ENCODE assay signal across 13 cellular contexts in genomic region chr3:94928921-94929320, GRCh38.
A peak's percentile ranks its signal among the peaks of the same experiment; 100 is the strongest.
DNase-seq lines count a peak whose midpoint lies in the region; ATAC-seq and TF ChIP-seq lines count a peak whose summit lies in the region.
"Had no signal": no experiment of that assay in that cellular context is flagged by ENCODE, and none has a peak within 500 bp of the region (broad histone marks: within the 10 kb centered on the region; RNA-seq: fewer than 3 reads in every experiment).

No MANE protein-coding gene starts in this region.

- ATAC-seq in HG03097 (IDR thresholded peaks at IDR 0.05; ENCODE audit: low FRiP score, unreplicated experiment): no peak
- ATAC-seq: GM12878, psoas muscle had no signal

- H3K4me1 Mint-ChIP-seq in MCF 10A (ENCODE audit: insufficient read depth, unreplicated experiment): peaks cover 7% of the 10 kb centered on the region

- no peaks in the 10 kb centered on the region for H3K27me3 Mint-ChIP-seq in MCF 10A (ENCODE audit: insufficient read depth, unreplicated experiment)

- CTCF ChIA-PET in MCF 10A (lab: Yijun Ruan, JAX): no interaction called here
- CTCF ChIA-PET in PC-9 (lab: Charles Lee): no interaction called here

- H3K79me2 ChIP-seq in PC-9 (ENCODE audit: low read depth): no peaks in the 10 kb centered on the region

- no peaks in the 10 kb centered on the region for H3K36me3 Mint-ChIP-seq in MCF 10A (ENCODE audit: insufficient read depth, unreplicated experiment)

- DNase-seq in MCF 10A (ENCODE audit: unreplicated experiment) (peak; percentile 93), breast epithelium (ENCODE audit: low spot score in 2 of 2) (no peak), PC-9 (peak; percentile 51 to 81), cardiac fibroblast (ENCODE audit: low read depth in 2 of 2) (peak; percentile 3 to 86), nucleus accumbens (lab: John Stamatoyannopoulos, UW) (no peak), foreskin fibroblast (no peak), GOT3 (lab: John Stamatoyannopoulos, UW) (no peak)
- DNase-seq: NCI-H146, psoas muscle had no signal

- TF ChIP-seq CTCF in MCF 10A (IDR thresholded peaks at IDR 0.05; ENCODE audit: unreplicated experiment): no peak
- no peak for TF ChIP-seq CTCF in breast epithelium (IDR thresholded peaks at IDR 0.05)
- no peak for TF ChIP-seq CTCF in PC-9 (conservative IDR thresholded peaks at IDR 0.05)
- no peak for TF ChIP-seq CTCF in cardiac fibroblast (IDR thresholded peaks at IDR 0.05; ENCODE audit: low read depth, low read length)
- no peak for TF ChIP-seq CTCF in foreskin fibroblast (IDR thresholded peaks at IDR 0.05; ENCODE audit: low read depth, low read length)

- POLR2A ChIA-PET in MCF 10A (lab: Yijun Ruan, JAX) (no interaction called here), PC-9 (lab: Charles Lee; ENCODE audit: unreplicated experiment) (interaction anchor here (0.6 kb wide), 2 partner anchors 12 to 117 kb away, joined by 3 to 9 read pairs; no protein-coding TSS in a partner anchor)

- intact Hi-C loops in MCF 10A (cut with micrococcal nuclease) (no loop called here), breast epithelium (cut with DNase I; ENCODE audit: low total_unique reads) (no loop called here), PC-9 (cut with micrococcal nuclease; ENCODE audit: unreplicated experiment) (no loop called here)

- no peaks in the 10 kb centered on the region for H3K9me2 ChIP-seq in PC-9 (ENCODE audit: insufficient read depth)

- H3K9me3 ChIP-seq in breast epithelium (no peaks in the 10 kb centered on the region), PC-9 (ENCODE audit: insufficient read depth, low read depth) (no peaks in the 10 kb centered on the region)
- H3K9me3 ChIP-seq: BLaER1 treated with 17β-estradiol and CSF1 and Interleukin-3, amounts not matched to agents 10 nM and 100 nM; psoas muscle had no signal

- no peaks in the 10 kb centered on the region for H3K9me3 Mint-ChIP-seq in MCF 10A (ENCODE audit: unreplicated experiment)

- no peak overlapping the region for H3K4me3 Mint-ChIP-seq in MCF 10A (ENCODE audit: unreplicated experiment)

- no TSS peak for BruUV-seq in MCF 10A (replicated peaks; lab: Mats Ljungman, UMichigan)
- BruUV-seq in PC-9 (replicated peaks; lab: Mats Ljungman, UMichigan): no TSS peak

- peak overlapping the region; percentile 2; the same call in 1 of the 2 replicates for H2AFZ ChIP-seq in PC-9

- H3K36me3 ChIP-seq in breast epithelium: no peaks in the 10 kb centered on the region
- H3K36me3 ChIP-seq in PC-9 (ENCODE audit: low read depth): no peaks in the 10 kb centered on the region
- H3K36me3 ChIP-seq: BLaER1 treated with 17β-estradiol and CSF1 and Interleukin-3, amounts not matched to agents 10 nM and 100 nM had no signal

- H3K4me1 ChIP-seq in breast epithelium (no peaks in the 10 kb centered on the region), PC-9 (replicated peaks; ENCODE audit: insufficient read depth) (no peaks in the 10 kb centered on the region)
- H3K4me1 ChIP-seq: psoas muscle had no signal

- H3K27ac Mint-ChIP-seq in MCF 10A (ENCODE audit: low read depth, unreplicated experiment): peak overlapping the region; percentile 64
- H3K27ac Mint-ChIP-seq: activated T-helper 2 cell treated with anti-CD3 and anti-CD28 coated beads, Interferon-gamma antibody, Interleukin-2, Interleukin-4, amounts not matched to agents 10 μg/mL and 5 μg/mL and 100 μg/mL, durations not matched to agents 14 hours and 24 hours and 36 hours had no signal

- peaks cover 8% of the 10 kb centered on the region; the same call in 1 of the 2 replicates for H3F3A ChIP-seq in PC-9 (ENCODE audit: insufficient read depth, low read depth)

- no peaks in the 10 kb centered on the region for H4K20me1 ChIP-seq in PC-9 (ENCODE audit: insufficient read depth)
- H4K20me1 ChIP-seq: BLaER1 treated with 17β-estradiol and CSF1 and Interleukin-3, amounts not matched to agents 10 nM and 100 nM had no signal

- H3K4me3 ChIP-seq in breast epithelium: no peak overlapping the region
- H3K4me3 ChIP-seq in PC-9: no peak overlapping the region
- no peak overlapping the region for H3K4me3 ChIP-seq in cardiac fibroblast (replicated peaks in 1 of 2; ENCODE audit: low read depth in 2 of 2, low read length in 2 of 2)
- no peak overlapping the region for H3K4me3 ChIP-seq in foreskin fibroblast (ENCODE audit: low read depth in 1 of 2, low read length in 2 of 2)
- H3K4me3 ChIP-seq: BLaER1 treated with 17β-estradiol and CSF1 and Interleukin-3, amounts not matched to agents 10 nM and 100 nM; GM12878; psoas muscle had no signal

- no peaks in the 10 kb centered on the region for H3K27me3 ChIP-seq in breast epithelium
- no peaks in the 10 kb centered on the region for H3K27me3 ChIP-seq in PC-9 (ENCODE audit: insufficient read depth, low read depth)
- H3K27me3 ChIP-seq: BLaER1 treated with 17β-estradiol and CSF1 and Interleukin-3, amounts not matched to agents 10 nM and 100 nM had no signal

- H3K27ac ChIP-seq in breast epithelium (no peak overlapping the region), PC-9 (no peak overlapping the region)
- H3K27ac ChIP-seq: psoas muscle had no signal

- TF ChIP-seq POLR2A in breast epithelium (IDR thresholded peaks at IDR 0.05): no peak

- peak overlapping the region; percentile 7; the same call in 1 of the 2 replicates for H3K4me2 ChIP-seq in PC-9

Comparison
In these comparisons a context has a peak if more than half of its experiments do, and no peak if none do; other contexts are left out.
1. DNase-seq: peak in MCF 10A (single experiment), PC-9 (2 of 2) and cardiac fibroblast (2 of 2); none in breast epithelium (0 of 2), nucleus accumbens (0 of 56), foreskin fibroblast (0 of 2) and GOT3 (single experiment).